9 cellular contexts compared by ENCODE assay signal in the genomic region with DNA sequence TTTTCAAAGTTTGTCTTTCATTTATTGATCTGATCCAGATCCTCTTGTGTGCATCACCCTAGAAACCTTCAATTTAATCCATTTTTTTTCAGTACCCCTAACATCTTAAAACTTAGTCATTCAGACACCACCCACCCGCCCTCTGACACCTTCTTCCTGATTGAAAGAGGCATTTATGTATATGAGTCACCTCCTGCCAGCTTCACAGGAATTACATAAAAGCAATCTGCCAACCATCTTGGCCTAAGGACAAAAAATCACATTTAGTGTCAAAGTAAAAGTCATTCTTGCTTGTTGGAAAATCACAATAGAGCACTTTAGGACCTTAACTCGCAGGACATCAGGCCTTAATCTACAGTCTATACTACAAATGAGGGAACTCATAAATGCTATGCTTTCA. TPM values are rescaled to one million over a fixed set of nuclear protein-coding genes. Genes with fewer than 3 reads are reported as not detected.
A peak's percentile ranks its signal among the peaks of the same experiment; 100 is the strongest.
DNase-seq lines count a peak whose midpoint lies in the region; ATAC-seq and TF ChIP-seq lines count a peak whose summit lies in the region.
"Had no signal": no experiment of that assay in that cellular context is flagged by ENCODE, and none has a peak within 500 bp of the region (broad histone marks: within the 10 kb centered on the region; RNA-seq: fewer than 3 reads in every experiment).

No MANE protein-coding gene starts in this region.

- ATAC-seq in WTC11 (peak; percentile 77), GM21529 (IDR thresholded peaks at IDR 0.05; ENCODE audit: unreplicated experiment) (no peak), GM19467 (IDR thresholded peaks at IDR 0.05; ENCODE audit: unreplicated experiment) (no peak)

- 81% methylated on average over 2 of the region's 2 CpGs for WGBS in testis, 2 donors

- no peaks in the 10 kb centered on the region for H3K9me3 ChIP-seq in testis
- H3K9me3 ChIP-seq: ascending aorta had no signal

- intact Hi-C loops in testis (cut with DNase I; ENCODE audit: low total_unique reads), result no loop called here

- H3K4me1 ChIP-seq in testis, result no peaks in the 10 kb centered on the region
- H3K4me1 ChIP-seq: ascending aorta had no signal

- peak overlapping the region; percentile 64 for H3K27ac Mint-ChIP-seq in WTC11

- no peak for TF ChIP-seq POLR2A in testis (IDR thresholded peaks at IDR 0.05)

- H3K9me3 Mint-ChIP-seq in WTC11, result no peaks in the 10 kb centered on the region

- H3K4me3 ChIP-seq in HFF-Myc (replicated peaks; ENCODE audit: low read depth, low read length) (no peak overlapping the region), testis (no peak overlapping the region)
- H3K4me3 ChIP-seq: ascending aorta had no signal

- TF ChIP-seq CTCF in HFF-Myc (IDR thresholded peaks at IDR 0.05; ENCODE audit: low read depth, low read length, missing control alignments) (no peak), WTC11 (IDR thresholded peaks at IDR 0.05) (no peak), testis (IDR thresholded peaks at IDR 0.05) (no peak)

- no peaks in the 10 kb centered on the region for H3K36me3 ChIP-seq in testis (ENCODE audit: low read depth, missing control alignments)
- H3K36me3 ChIP-seq: ascending aorta had no signal

- H3K27ac ChIP-seq in testis, result no peak overlapping the region
- H3K27ac ChIP-seq: ascending aorta had no signal

- no peaks in the 10 kb centered on the region for H3K27me3 ChIP-seq in testis
- H3K27me3 ChIP-seq: ascending aorta had no signal

- no peaks in the 10 kb centered on the region for H3K36me3 Mint-ChIP-seq in WTC11

- POLR2A ChIA-PET in WTC11 (lab: Charles Lee), result no interaction called here

- H3K4me3 Mint-ChIP-seq in WTC11, result no peak overlapping the region

- H3K27me3 Mint-ChIP-seq in WTC11 (ENCODE audit: low read depth), result no peaks in the 10 kb centered on the region

- H3K4me1 Mint-ChIP-seq in WTC11, result peaks cover 34% of the 10 kb centered on the region

- DNase-seq in AG20443 (ENCODE audit: low spot score), result peak; percentile 9
- peak; percentile 70 for DNase-seq in HFF-Myc (ENCODE audit: extremely low read depth, low read depth)
- DNase-seq in WTC11 (ENCODE audit: low spot score), result no peak
- peak; percentile 37 for DNase-seq in iris pigment epithelial cell (ENCODE audit: low read depth)
- no peak for DNase-seq in testis
- DNase-seq in occipital lobe (lab: John Stamatoyannopoulos, UW), result no peak

- CTCF ChIA-PET in WTC11 (lab: Charles Lee), result interaction anchor here (1.1 to 1.8 kb wide), 2 partner anchors 52 to 267 kb away, joined by 3 to 4 read pairs; a partner anchor contains a TSS

TF ChIP-seq in WTC11, 78 proteins besides CTCF, POLR2A, EP300 and RAD21:
- TF ChIP-seq ZNF138 (CRISPR knock-in tag; conservative IDR thresholded peaks at IDR 0.05) (no peak), ZNF396 (CRISPR knock-in tag; IDR thresholded peaks at IDR 0.05; ENCODE audit: borderline replicate concordance) (no peak), JUN (CRISPR knock-in tag; IDR thresholded peaks at IDR 0.05) (no peak), NFYB (CRISPR knock-in tag; conservative IDR thresholded peaks at IDR 0.05; ENCODE audit: low read depth) (no peak), KAT7 (CRISPR knock-in tag; IDR thresholded peaks at IDR 0.05; ENCODE audit: borderline replicate concordance) (no peak), JAZF1 (CRISPR knock-in tag; IDR thresholded peaks at IDR 0.05) (no peak)
- TF ChIP-seq, protein P1, sequence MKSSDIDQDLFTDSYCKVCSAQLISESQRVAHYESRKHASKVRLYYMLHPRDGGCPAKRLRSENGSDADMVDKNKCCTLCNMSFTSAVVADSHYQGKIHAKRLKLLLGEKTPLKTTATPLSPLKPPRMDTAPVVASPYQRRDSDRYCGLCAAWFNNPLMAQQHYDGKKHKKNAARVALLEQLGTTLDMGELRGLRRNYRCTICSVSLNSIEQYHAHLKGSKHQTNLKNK (CRISPR knock-in tag; IDR thresholded peaks at IDR 0.05), result no peak
- TF ChIP-seq, protein P2, sequence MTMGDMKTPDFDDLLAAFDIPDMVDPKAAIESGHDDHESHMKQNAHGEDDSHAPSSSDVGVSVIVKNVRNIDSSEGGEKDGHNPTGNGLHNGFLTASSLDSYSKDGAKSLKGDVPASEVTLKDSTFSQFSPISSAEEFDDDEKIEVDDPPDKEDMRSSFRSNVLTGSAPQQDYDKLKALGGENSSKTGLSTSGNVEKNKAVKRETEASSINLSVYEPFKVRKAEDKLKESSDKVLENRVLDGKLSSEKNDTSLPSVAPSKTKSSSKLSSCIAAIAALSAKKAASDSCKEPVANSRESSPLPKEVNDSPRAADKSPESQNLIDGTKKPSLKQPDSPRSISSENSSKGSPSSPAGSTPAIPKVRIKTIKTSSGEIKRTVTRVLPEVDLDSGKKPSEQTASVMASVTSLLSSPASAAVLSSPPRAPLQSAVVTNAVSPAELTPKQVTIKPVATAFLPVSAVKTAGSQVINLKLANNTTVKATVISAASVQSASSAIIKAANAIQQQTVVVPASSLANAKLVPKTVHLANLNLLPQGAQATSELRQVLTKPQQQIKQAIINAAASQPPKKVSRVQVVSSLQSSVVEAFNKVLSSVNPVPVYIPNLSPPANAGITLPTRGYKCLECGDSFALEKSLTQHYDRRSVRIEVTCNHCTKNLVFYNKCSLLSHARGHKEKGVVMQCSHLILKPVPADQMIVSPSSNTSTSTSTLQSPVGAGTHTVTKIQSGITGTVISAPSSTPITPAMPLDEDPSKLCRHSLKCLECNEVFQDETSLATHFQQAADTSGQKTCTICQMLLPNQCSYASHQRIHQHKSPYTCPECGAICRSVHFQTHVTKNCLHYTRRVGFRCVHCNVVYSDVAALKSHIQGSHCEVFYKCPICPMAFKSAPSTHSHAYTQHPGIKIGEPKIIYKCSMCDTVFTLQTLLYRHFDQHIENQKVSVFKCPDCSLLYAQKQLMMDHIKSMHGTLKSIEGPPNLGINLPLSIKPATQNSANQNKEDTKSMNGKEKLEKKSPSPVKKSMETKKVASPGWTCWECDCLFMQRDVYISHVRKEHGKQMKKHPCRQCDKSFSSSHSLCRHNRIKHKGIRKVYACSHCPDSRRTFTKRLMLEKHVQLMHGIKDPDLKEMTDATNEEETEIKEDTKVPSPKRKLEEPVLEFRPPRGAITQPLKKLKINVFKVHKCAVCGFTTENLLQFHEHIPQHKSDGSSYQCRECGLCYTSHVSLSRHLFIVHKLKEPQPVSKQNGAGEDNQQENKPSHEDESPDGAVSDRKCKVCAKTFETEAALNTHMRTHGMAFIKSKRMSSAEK (CRISPR knock-in tag; IDR thresholded peaks at IDR 0.05; ENCODE audit: borderline replicate concordance), result no peak
- TF ChIP-seq, protein P3, sequence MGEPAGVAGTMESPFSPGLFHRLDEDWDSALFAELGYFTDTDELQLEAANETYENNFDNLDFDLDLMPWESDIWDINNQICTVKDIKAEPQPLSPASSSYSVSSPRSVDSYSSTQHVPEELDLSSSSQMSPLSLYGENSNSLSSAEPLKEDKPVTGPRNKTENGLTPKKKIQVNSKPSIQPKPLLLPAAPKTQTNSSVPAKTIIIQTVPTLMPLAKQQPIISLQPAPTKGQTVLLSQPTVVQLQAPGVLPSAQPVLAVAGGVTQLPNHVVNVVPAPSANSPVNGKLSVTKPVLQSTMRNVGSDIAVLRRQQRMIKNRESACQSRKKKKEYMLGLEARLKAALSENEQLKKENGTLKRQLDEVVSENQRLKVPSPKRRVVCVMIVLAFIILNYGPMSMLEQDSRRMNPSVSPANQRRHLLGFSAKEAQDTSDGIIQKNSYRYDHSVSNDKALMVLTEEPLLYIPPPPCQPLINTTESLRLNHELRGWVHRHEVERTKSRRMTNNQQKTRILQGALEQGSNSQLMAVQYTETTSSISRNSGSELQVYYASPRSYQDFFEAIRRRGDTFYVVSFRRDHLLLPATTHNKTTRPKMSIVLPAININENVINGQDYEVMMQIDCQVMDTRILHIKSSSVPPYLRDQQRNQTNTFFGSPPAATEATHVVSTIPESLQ (CRISPR knock-in tag; IDR thresholded peaks at IDR 0.05), result no peak

RNA-seq across cellular contexts. Expression of a gene that starts 52.0 kb away (rescaled TPM):
- total RNA-seq in WTC11 (2021) (0.30 to 0.39 TPM (median 0.37 TPM) in 3 replicates), testis (under 1 TPM; 0.47 to 0.50 TPM), occipital lobe (39.3 TPM)
- 0.11 TPM for polyA plus RNA-seq in testis (ENCODE audit: insufficient read depth, low read depth, low replicate concordance)
- total RNA-seq: ascending aorta had no signal

Comparison
In these comparisons a context has a peak if more than half of its experiments do, and no peak if none do; other contexts are left out.
1. DNase-seq: peak in AG20443 (single experiment), HFF-Myc (single experiment) and iris pigment epithelial cell (single experiment); none in WTC11 (single experiment), testis (single experiment) and occipital lobe (single experiment).
2. RNA of a gene that starts 52.0 kb away (total RNA-seq): 39.3 TPM in occipital lobe (single experiment); 0.47 to 0.50 TPM in testis and 0.30 to 0.39 TPM in WTC11; every median in the first group is over 10 times any median in the second.